1 cellular context compared by ENCODE assay signal in genomic region chr13:30222253-30222652, GRCh38.
TF ChIP-seq lines count a peak whose summit lies in the region.

No MANE protein-coding gene starts in this region.

TF ChIP-seq in endothelial cell of umbilical vein, 7 proteins besides CTCF, POLR2A, EP300 and RAD21:
- TF ChIP-seq MAX (IDR thresholded peaks at IDR 0.05; ENCODE audit: insufficient read depth, insufficient read length) (no peak), JUN (IDR thresholded peaks at IDR 0.05; ENCODE audit: borderline replicate concordance, insufficient read depth, insufficient read length, low read depth) (no peak), MYC (IDR thresholded peaks at IDR 0.05; ENCODE audit: low read depth, low read length) (no peak), POLR2AphosphoS5 (IDR thresholded peaks at IDR 0.05; ENCODE audit: insufficient read depth, low read depth, low read length) (no peak), FOS (IDR thresholded peaks at IDR 0.05; ENCODE audit: borderline replicate concordance, insufficient read depth, low read length) (no peak), EZH2 (IDR thresholded peaks at IDR 0.05; ENCODE audit: borderline replicate concordance, low read depth, low read length, severe bottlenecking) (no peak), GATA2 (IDR thresholded peaks at IDR 0.05; ENCODE audit: insufficient read depth, insufficient read length, low read depth, low read length) (no peak)
TF ChIP-seq in endothelial cell of umbilical vein: peak in this region for 0.
